In genomic region chr1:207049974-207050391, GRCh38 we compare ENCODE assay signal across 8 cellular contexts. TPM values are rescaled to one million over a fixed set of nuclear protein-coding genes. Genes with fewer than 3 reads are reported as not detected.
DNase-seq lines count a peak whose midpoint lies in the region; ATAC-seq, FAIRE-seq and TF ChIP-seq lines count a peak whose summit lies in the region.

No MANE protein-coding gene starts in this region.

- no peaks in the 10 kb centered on the region for H3K27me3 Mint-ChIP-seq in Calu3 (ENCODE audit: unreplicated experiment)

- intact Hi-C loops in Calu3 (cut with micrococcal nuclease; ENCODE audit: unreplicated experiment), result loop anchor here (2.0 to 10.0 kb wide), 3 partner anchors 17 to 45 kb away; partner anchors contain the start of gene C1orf116
- intact Hi-C loops in endothelial cell of umbilical vein (cut with micrococcal nuclease), result loop anchor here (1.0 to 5.0 kb wide), 6 partner anchors 27 to 449 kb away; partner anchors contain the start of gene CD55

- no TSS peak for BruUV-seq in Calu3 (replicated peaks; lab: Mats Ljungman, UMichigan)
- BruUV-seq in endothelial cell of umbilical vein (replicated peaks; lab: Mats Ljungman, UMichigan), result TSS peak; percentile 19

- dilution Hi-C loops in endothelial cell of umbilical vein (cut with MboI; ENCODE audit: extremely low pct_ligation_motif_present, low sequenced_read_pairs), result no loop called here

- H3K4me2 ChIP-seq in endothelial cell of umbilical vein (ENCODE audit: insufficient read depth, low read length), result peak overlapping the region; percentile 91

- DNase-seq in Calu3, result peak; percentile 62
- peak; percentile 47 for DNase-seq in H7
- peak; percentile 27 for DNase-seq in NCI-H2171 (lab: John Stamatoyannopoulos, UW)
- DNase-seq in activated CD4-positive, alpha-beta T cell treated with anti-CD3 and anti-CD28 coated beads, Interleukin-2, amount 50 U/mL, for 4 hours, result peak; percentile 38
- DNase-seq in endothelial cell of umbilical vein (ENCODE audit: low read depth, low spot score), result peak; percentile 73
- DNase-seq in substantia nigra (lab: John Stamatoyannopoulos, UW), result peak in 16 of 49 donors; percentile 12 to 60 (median 26)

- H3K9me1 ChIP-seq in endothelial cell of umbilical vein (replicated peaks; ENCODE audit: control insufficient read depth, extremely low read depth, insufficient read depth, low read length), result no peaks in the 10 kb centered on the region

- H3K79me2 ChIP-seq in endothelial cell of umbilical vein (ENCODE audit: control insufficient read depth, insufficient read depth, low read length), result peaks cover 46% of the 10 kb centered on the region

- H3K27me3 ChIP-seq in H7 (ENCODE audit: control insufficient read depth, insufficient read depth, low read length), result no peaks in the 10 kb centered on the region
- H3K27me3 ChIP-seq in endothelial cell of umbilical vein (ENCODE audit: control insufficient read depth in 2 of 2, insufficient read depth in 2 of 2, low read length in 2 of 2), result peaks cover 0 to 2% of the 10 kb centered on the region in 2 experiments
- H3K27me3 ChIP-seq in mononuclear cell (ENCODE audit: insufficient read depth, low read length), result no peaks in the 10 kb centered on the region

- peak; percentile 76 for FAIRE-seq in endothelial cell of umbilical vein (lab: Jason Lieb, UNC)

- H3K4me1 ChIP-seq in endothelial cell of umbilical vein (ENCODE audit: control insufficient read depth, extremely low read depth, insufficient read depth, low read length) (peaks cover 15% of the 10 kb centered on the region), mononuclear cell (ENCODE audit: insufficient read depth, low read length) (peaks cover 42% of the 10 kb centered on the region)

- no peaks in the 10 kb centered on the region for H3K9me3 ChIP-seq in endothelial cell of umbilical vein (replicated peaks; ENCODE audit: control insufficient read depth, insufficient read depth, low read length)
- no peaks in the 10 kb centered on the region for H3K9me3 ChIP-seq in mononuclear cell (ENCODE audit: low read depth, low read length)

- peak overlapping the region; percentile 97 for H3K4me3 Mint-ChIP-seq in Calu3 (ENCODE audit: low read depth, unreplicated experiment)

- H4K20me1 ChIP-seq in endothelial cell of umbilical vein (replicated peaks; ENCODE audit: control insufficient read depth, extremely low read depth, insufficient read depth, low read length), result peaks cover 7% of the 10 kb centered on the region

- H3K27ac ChIP-seq in endothelial cell of umbilical vein (ENCODE audit: insufficient read depth, low read depth, low read length), result peak overlapping the region; percentile 57
- H3K27ac ChIP-seq in substantia nigra (ENCODE audit: low read depth, low read length, poor library complexity, severe bottlenecking), result peak overlapping the region; percentile 91

- H3K36me3 Mint-ChIP-seq in Calu3 (ENCODE audit: insufficient read depth, unreplicated experiment), result peaks cover 83% of the 10 kb centered on the region

- peaks cover 58% of the 10 kb centered on the region for H3K4me1 Mint-ChIP-seq in Calu3 (ENCODE audit: low read depth, unreplicated experiment)

- peak overlapping the region; percentile 83 for H3K9ac ChIP-seq in endothelial cell of umbilical vein (replicated peaks; ENCODE audit: extremely low read depth, insufficient read depth, low read length)

- TF ChIP-seq CTCF in Calu3 (IDR thresholded peaks at IDR 0.05; ENCODE audit: unreplicated experiment) (peak; percentile 70), endothelial cell of umbilical vein (IDR thresholded peaks at IDR 0.05; ENCODE audit: extremely low read depth in 1 of 2, insufficient read depth in 1 of 2, low read depth in 1 of 2, low read length in 2 of 2) (peak; percentile 61 to 67)

- H3K27ac Mint-ChIP-seq in Calu3 (ENCODE audit: unreplicated experiment), result peak overlapping the region; percentile 93

- no peaks in the 10 kb centered on the region for H3K9me3 Mint-ChIP-seq in Calu3 (ENCODE audit: low read depth, unreplicated experiment)

- peak overlapping the region; percentile 92 for H2AFZ ChIP-seq in endothelial cell of umbilical vein (ENCODE audit: low read depth, low read length)

- ATAC-seq in HG03442 (IDR thresholded peaks at IDR 0.05; ENCODE audit: unreplicated experiment), result no peak

- POLR2A ChIA-PET in endothelial cell of umbilical vein (lab: Charles Lee), result no interaction called here

- no peak for TF ChIP-seq POLR2A in endothelial cell of umbilical vein (IDR thresholded peaks at IDR 0.05; ENCODE audit: low read depth, low read length)

- H3K4me3 ChIP-seq in H7 (ENCODE audit: insufficient read depth, low read depth, low read length), result peak overlapping the region; percentile 78
- H3K4me3 ChIP-seq in endothelial cell of umbilical vein (replicated peaks in 1 of 3; ENCODE audit: insufficient read depth in 1 of 3, low read depth in 1 of 3, low read length in 3 of 3), result peak overlapping the region; percentile 40 to 95 (median 74)
- H3K4me3 ChIP-seq in mononuclear cell (ENCODE audit: low read length), result peak overlapping the region; percentile 77

- peaks cover 9% of the 10 kb centered on the region for H3K36me3 ChIP-seq in H7 (replicated peaks; ENCODE audit: control insufficient read depth, insufficient read depth, low read length)
- H3K36me3 ChIP-seq in endothelial cell of umbilical vein (ENCODE audit: control insufficient read depth in 2 of 2, extremely low read depth in 1 of 2, insufficient read depth in 2 of 2, low read length in 2 of 2), result peaks cover 6 to 12% of the 10 kb centered on the region in 2 experiments

- CTCF ChIA-PET in Calu3 (lab: Charles Lee), result interaction anchor here (0.7 to 4.9 kb wide), 8 partner anchors 15 to 450 kb away, joined by 3 to 54 read pairs (median 4); partner anchors contain the start of gene C1orf116
- CTCF ChIA-PET in endothelial cell of umbilical vein (lab: Charles Lee), result interaction anchor here (0.6 to 2.2 kb wide), 12 partner anchors 10 to 1276 kb away, joined by 3 to 11 read pairs (median 4); no protein-coding TSS in a partner anchor

RNA-seq across cellular contexts. Expression of gene YOD1, which starts 1.0 kb away (rescaled TPM):
- 17.7 and 22.4 TPM in 2 replicates for total RNA-seq in Calu3 (2022)
- 19.2 and 22.5 TPM in 2 replicates for total RNA-seq in H7 (2014; rRNA removed; shearing (Covaris generic))
- 5.6 and 5.9 TPM in 2 replicates for total RNA-seq in endothelial cell of umbilical vein
- polyA plus RNA-seq in endothelial cell of umbilical vein, result 0.81 and 1.2 TPM in 2 replicates
- polyA plus RNA-seq in endothelial cell of umbilical vein (2011; cell fraction: cytosol; rRNA removed), result 1.2 and 1.5 TPM in 2 replicates
- 4.3 and 5.6 TPM in 2 replicates for polyA plus RNA-seq in endothelial cell of umbilical vein (2011; cell fraction: nucleus; rRNA removed)
- polyA plus RNA-seq in endothelial cell of umbilical vein (2012), result 2.0 and 2.9 TPM in 2 replicates
- 2.5 and 3.4 TPM in 2 replicates for polyA minus RNA-seq in endothelial cell of umbilical vein
- 9.3 TPM for polyA minus RNA-seq in endothelial cell of umbilical vein (2011; cell fraction: cytosol; rRNA and poly(A)+ RNA removed)
- 10.1 and 14.0 TPM in 2 replicates for polyA minus RNA-seq in endothelial cell of umbilical vein (2011; cell fraction: nucleus; rRNA and poly(A)+ RNA removed)
- total RNA-seq in mononuclear cell, result 44.5 TPM

RNA-seq across cellular contexts. Expression of gene PFKFB2, which starts 3.1 kb away (rescaled TPM):
- 52.0 and 54.4 TPM in 2 replicates for total RNA-seq in Calu3 (2022)
- total RNA-seq in H7 (2014; rRNA removed; shearing (Covaris generic)), result 12.7 and 16.6 TPM in 2 replicates
- total RNA-seq in endothelial cell of umbilical vein, result 1.8 and 2.0 TPM in 2 replicates
- polyA plus RNA-seq in endothelial cell of umbilical vein, result 0.70 and 0.78 TPM in 2 replicates
- 0.43 and 0.48 TPM in 2 replicates for polyA plus RNA-seq in endothelial cell of umbilical vein (2011; cell fraction: cytosol; rRNA removed)
- polyA plus RNA-seq in endothelial cell of umbilical vein (2011; cell fraction: nucleus; rRNA removed), result 2.2 and 2.4 TPM in 2 replicates
- polyA plus RNA-seq in endothelial cell of umbilical vein (2012), result 1.0 and 1.3 TPM in 2 replicates
- polyA minus RNA-seq in endothelial cell of umbilical vein, result 1.4 and 3.5 TPM in 2 replicates
- 11.9 TPM for polyA minus RNA-seq in endothelial cell of umbilical vein (2011; cell fraction: cytosol; rRNA and poly(A)+ RNA removed)
- 0.96 and 1.5 TPM in 2 replicates for polyA minus RNA-seq in endothelial cell of umbilical vein (2011; cell fraction: nucleus; rRNA and poly(A)+ RNA removed)
- total RNA-seq in mononuclear cell, result 5.1 TPM

RNA-seq across cellular contexts. Expression of gene C1orf116, which starts 17.4 kb away (rescaled TPM):
- total RNA-seq in Calu3 (2022) (106 and 124 TPM in 2 replicates), endothelial cell of umbilical vein (0.07 TPM in 1 of 2 replicates, not detected in the other), mononuclear cell (0.63 TPM)
- 0.52 and 0.55 TPM in 2 replicates for total RNA-seq in H7 (2014; rRNA removed; shearing (Covaris generic))
- not detected in 2 replicates for polyA plus RNA-seq in endothelial cell of umbilical vein
- not detected in 2 replicates for polyA plus RNA-seq in endothelial cell of umbilical vein (2011; cell fraction: cytosol; rRNA removed)
- 0.03 and 0.07 TPM in 2 replicates for polyA plus RNA-seq in endothelial cell of umbilical vein (2011; cell fraction: nucleus; rRNA removed)
- polyA plus RNA-seq in endothelial cell of umbilical vein (2012), result not detected in 2 replicates
- polyA minus RNA-seq in endothelial cell of umbilical vein, result not detected in 2 replicates
- not detected for polyA minus RNA-seq in endothelial cell of umbilical vein (2011; cell fraction: cytosol; rRNA and poly(A)+ RNA removed)
- polyA minus RNA-seq in endothelial cell of umbilical vein (2011; cell fraction: nucleus; rRNA and poly(A)+ RNA removed), result 0.19 TPM in 1 of 2 replicates, not detected in the other

RNA-seq across cellular contexts. Expression of gene C4BPB, which starts 38.7 kb away (rescaled TPM):
- total RNA-seq in Calu3 (2022) (7.5 and 10.2 TPM in 2 replicates), endothelial cell of umbilical vein (not detected in 2 replicates), mononuclear cell (0.84 TPM)
- not detected in 2 replicates for total RNA-seq in H7 (2014; rRNA removed; shearing (Covaris generic))
- polyA plus RNA-seq in endothelial cell of umbilical vein, result not detected in 2 replicates
- polyA plus RNA-seq in endothelial cell of umbilical vein (2011; cell fraction: cytosol; rRNA removed), result not detected in 2 replicates
- 0.06 TPM in 1 of 2 replicates, not detected in the other for polyA plus RNA-seq in endothelial cell of umbilical vein (2011; cell fraction: nucleus; rRNA removed)
- not detected in 2 replicates for polyA plus RNA-seq in endothelial cell of umbilical vein (2012)
- not detected in 2 replicates for polyA minus RNA-seq in endothelial cell of umbilical vein
- polyA minus RNA-seq in endothelial cell of umbilical vein (2011; cell fraction: cytosol; rRNA and poly(A)+ RNA removed), result 105 TPM
- polyA minus RNA-seq in endothelial cell of umbilical vein (2011; cell fraction: nucleus; rRNA and poly(A)+ RNA removed), result 0.58 and 1.5 TPM in 2 replicates

RNA-seq across cellular contexts. Expression of gene C4BPA, which starts 54.0 kb away (rescaled TPM):
- total RNA-seq in Calu3 (2022) (1.0 and 1.3 TPM in 2 replicates), endothelial cell of umbilical vein (not detected in 2 replicates), mononuclear cell (0.10 TPM)
- total RNA-seq in H7 (2014; rRNA removed; shearing (Covaris generic)), result not detected in 2 replicates
- polyA plus RNA-seq in endothelial cell of umbilical vein, result not detected in 2 replicates
- polyA plus RNA-seq in endothelial cell of umbilical vein (2011; cell fraction: cytosol; rRNA removed), result not detected in 2 replicates
- polyA plus RNA-seq in endothelial cell of umbilical vein (2011; cell fraction: nucleus; rRNA removed), result not detected in 2 replicates
- polyA plus RNA-seq in endothelial cell of umbilical vein (2012), result not detected in 2 replicates
- polyA minus RNA-seq in endothelial cell of umbilical vein, result not detected in 2 replicates
- polyA minus RNA-seq in endothelial cell of umbilical vein (2011; cell fraction: cytosol; rRNA and poly(A)+ RNA removed), result 0.51 TPM
- not detected in 2 replicates for polyA minus RNA-seq in endothelial cell of umbilical vein (2011; cell fraction: nucleus; rRNA and poly(A)+ RNA removed)

Comparison
In these comparisons a context has a peak if more than half of its experiments do, and no peak if none do; other contexts are left out.
1. RNA of gene C1orf116, which starts 17.4 kb away (total RNA-seq): 106 to 124 TPM in Calu3; 0.63 TPM in mononuclear cell (single experiment), 0.52 to 0.55 TPM in H7 and 0.07 TPM in endothelial cell of umbilical vein; every median in the first group is over 10 times any median in the second.
2. Peak in every context shown above with its lines, with median percentiles within 50 percentile points of each other: H3K4me3 ChIP-seq.